In the genomic region with DNA sequence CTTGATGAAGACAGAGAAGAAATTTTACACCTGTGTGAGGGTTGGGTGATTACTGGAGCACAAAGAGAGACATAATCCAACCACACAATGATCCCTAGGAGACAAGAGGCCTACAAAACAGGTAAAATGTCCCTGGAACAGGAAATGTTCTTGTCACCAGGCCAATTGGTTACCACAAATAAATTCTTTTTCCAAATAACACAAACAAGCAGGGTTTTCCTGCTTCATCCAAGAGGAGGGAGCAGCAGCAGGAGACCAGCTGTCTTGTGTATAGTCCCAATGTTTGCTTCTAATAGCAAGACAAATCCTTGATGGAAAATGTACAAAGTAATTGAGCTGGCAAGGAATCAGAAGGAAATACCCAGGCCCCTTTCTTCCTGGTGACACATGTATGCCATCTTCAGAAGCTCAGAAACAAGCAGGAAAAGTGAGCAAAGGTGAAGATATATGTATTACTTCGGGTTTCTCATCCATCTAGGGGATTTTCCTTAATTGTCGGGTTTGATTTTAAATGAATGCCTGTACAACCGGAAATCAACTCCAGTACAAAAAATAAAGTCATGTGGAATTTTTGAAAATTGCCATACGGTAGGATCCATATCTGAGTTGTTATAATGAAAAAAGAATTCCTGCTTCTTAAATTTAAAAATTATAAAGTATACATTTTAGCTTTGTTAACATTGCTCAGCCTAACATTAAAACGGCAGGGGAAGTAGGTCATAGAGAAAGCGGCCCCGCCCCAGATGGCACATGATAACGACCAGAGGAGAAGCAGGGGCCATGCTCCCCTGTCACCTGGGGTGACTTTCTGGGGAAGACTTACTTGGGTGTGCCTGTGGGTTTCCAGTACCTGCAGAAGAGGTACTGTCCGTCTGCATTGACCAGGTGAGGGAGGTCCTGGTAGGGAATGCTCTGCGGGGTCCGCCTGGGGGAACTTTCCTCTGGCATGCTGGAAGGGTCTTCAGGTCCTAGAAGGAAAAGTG, we compare ENCODE assay signal across 8 cellular contexts. TPM values are rescaled to one million over a fixed set of nuclear protein-coding genes. Genes with fewer than 3 reads are reported as not detected.
DNase-seq lines count a peak whose midpoint lies in the region; ATAC-seq and TF ChIP-seq lines count a peak whose summit lies in the region.

No MANE protein-coding gene starts in this region.

- H3K4ac ChIP-seq in mesendoderm (ENCODE audit: low read depth, low read length), result no peak overlapping the region

- H3K56ac ChIP-seq in mesendoderm (ENCODE audit: low read length), result no peak overlapping the region

- WGBS in mesendoderm (ENCODE audit: extremely low coverage, insufficient coverage, low lambda C conversion rate), result no CpG with 5 or more reads among the region's 11 CpGs

- no peak overlapping the region for H3K9ac ChIP-seq in mesendoderm (ENCODE audit: low read length)

- TF ChIP-seq EP300 in Ishikawa (IDR thresholded peaks at IDR 0.05; ENCODE audit: borderline replicate concordance), result peak; percentile 58; the same call in 1 of the 2 replicates

- H3K27ac ChIP-seq in brain microvascular endothelial cell (no peak overlapping the region), mesendoderm (ENCODE audit: low read depth, low read length) (no peak overlapping the region)

- H3K27me3 ChIP-seq in brain microvascular endothelial cell (replicated peaks) (no peaks in the 10 kb centered on the region), mesendoderm (ENCODE audit: insufficient read depth, low read length, poor library complexity) (peaks cover 6% of the 10 kb centered on the region)

- H3K79me2 ChIP-seq in mesendoderm (ENCODE audit: control insufficient read depth, insufficient read depth, low read length), result no peaks in the 10 kb centered on the region

- in situ Hi-C loops in brain microvascular endothelial cell (cut with HindIII; ENCODE audit: low pct_ligation_motif_present, low sequenced_read_pairs), result no loop called here

- TF ChIP-seq RAD21 in Ishikawa (IDR thresholded peaks at IDR 0.05; ENCODE audit: low read depth), result no peak

- H3K36me3 ChIP-seq in brain microvascular endothelial cell (replicated peaks), result peaks cover 2% of the 10 kb centered on the region
- no peaks in the 10 kb centered on the region for H3K36me3 ChIP-seq in mesendoderm (ENCODE audit: control insufficient read depth, insufficient read depth, low read length)

- no peak overlapping the region for H3K4me2 ChIP-seq in mesendoderm (ENCODE audit: low read length)

- no peak overlapping the region for H3K18ac ChIP-seq in mesendoderm (ENCODE audit: low read length)

- no peak for ATAC-seq in HG02623 (IDR thresholded peaks at IDR 0.05; ENCODE audit: unreplicated experiment)
- ATAC-seq in activated CD4-positive, CD25-positive, alpha-beta regulatory T cell treated with anti-CD3 and anti-CD28 coated beads, Interleukin-2, amount 50 U/mL, for 24 hours, result no peak

- TF ChIP-seq CTCF in brain microvascular endothelial cell (IDR thresholded peaks at IDR 0.05; ENCODE audit: low read depth, low read length, missing control alignments), result no peak

- DNase-seq in DMS79 treated with DMSO at 0.1 percent for 48 hours (lab: John Stamatoyannopoulos, UW) (peak; percentile 96), brain microvascular endothelial cell (no peak), medulla oblongata (ENCODE audit: extremely low spot score) (peak; percentile 47), SW 1271 (lab: John Stamatoyannopoulos, UW) (no peak), mesendoderm (no peak)

- H3K4me1 ChIP-seq in mesendoderm (ENCODE audit: control insufficient read depth, low read depth, low read length), result no peaks in the 10 kb centered on the region

- H4K8ac ChIP-seq in mesendoderm (ENCODE audit: low read depth, low read length), result no peak overlapping the region

- no peak overlapping the region for H4K5ac ChIP-seq in mesendoderm (ENCODE audit: low read length)

- H2BK15ac ChIP-seq in mesendoderm (replicated peaks; ENCODE audit: low read depth), result no peak overlapping the region

- no peak overlapping the region for H2BK120ac ChIP-seq in mesendoderm (ENCODE audit: low read depth, low read length)

- no peak overlapping the region for H3K23ac ChIP-seq in mesendoderm (ENCODE audit: low read length)

- no peaks in the 10 kb centered on the region for H3K79me1 ChIP-seq in mesendoderm (ENCODE audit: low read length)

- H2BK5ac ChIP-seq in mesendoderm (ENCODE audit: low read length), result no peak overlapping the region

- H3K4me3 ChIP-seq in brain microvascular endothelial cell (ENCODE audit: low read depth, low read length) (peak overlapping the region; percentile 76), mesendoderm (ENCODE audit: low read length) (no peak overlapping the region)

- no peak overlapping the region for H2AK5ac ChIP-seq in mesendoderm (ENCODE audit: low read length)

TF ChIP-seq in Ishikawa, 13 proteins besides CTCF, POLR2A, EP300 and RAD21:
- TF ChIP-seq ZBTB7A (IDR thresholded peaks at IDR 0.05; ENCODE audit: low read depth) (no peak), TEAD4 (IDR thresholded peaks at IDR 0.05) (0 out of 2 replicates have a peak, but pooled peaks have one; percentile 30), NFIC (IDR thresholded peaks at IDR 0.05) (peak; percentile 75), TCF12 (IDR thresholded peaks at IDR 0.05; ENCODE audit: low read depth) (0 out of 2 replicates have a peak, but pooled peaks have one; percentile 58)

RNA-seq across cellular contexts. Expression of gene MGLL, which starts 1.2 kb away (rescaled TPM):
- 0.17 TPM for polyA plus RNA-seq in mesendoderm (2013, experiment 1 of 2)
- polyA plus RNA-seq in mesendoderm (2013, experiment 2 of 2), result 0.20 TPM

Comparison
In these comparisons a context has a peak if more than half of its experiments do, and no peak if none do; other contexts are left out.
1. DNase-seq: peak in DMS79 treated with DMSO at 0.1 percent for 48 hours (single experiment) and medulla oblongata (single experiment); none in brain microvascular endothelial cell (single experiment), SW 1271 (0 of 2) and mesendoderm (single experiment).